In the genomic region with DNA sequence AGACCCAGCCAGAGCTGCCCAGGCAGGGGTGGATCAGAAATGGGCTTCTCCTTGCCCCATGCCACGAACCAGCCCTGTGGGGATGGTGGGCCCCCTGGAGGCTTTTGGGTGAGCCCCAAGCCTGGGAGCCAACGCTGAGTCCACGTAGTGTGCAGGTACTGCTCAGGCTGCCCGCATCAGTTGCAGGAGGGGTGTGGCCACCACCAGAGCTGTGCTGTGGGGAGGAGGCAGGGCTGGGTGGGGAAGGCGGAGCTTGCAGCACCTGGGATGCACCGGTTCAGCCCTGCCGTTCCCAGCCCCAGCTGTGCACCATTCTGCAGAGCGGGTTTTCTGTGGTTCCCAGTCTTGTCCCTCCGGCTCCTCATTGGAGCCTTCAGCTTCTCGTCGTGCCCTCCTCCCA, we compare ENCODE assay signal across 1 cellular context.
TF ChIP-seq lines count a peak whose summit lies in the region.

No MANE protein-coding gene starts in this region.

TF ChIP-seq in K562, 482 proteins besides CTCF, POLR2A, EP300 and RAD21:
- TF ChIP-seq HDGF (IDR thresholded peaks at IDR 0.05) (no peak), ZNF140 (CRISPR knock-in tag; IDR thresholded peaks at IDR 0.05) (no peak), ZNF766 (CRISPR knock-in tag; conservative IDR thresholded peaks at IDR 0.05) (no peak), TEAD1 (CRISPR knock-in tag; IDR thresholded peaks at IDR 0.05) (no peak), CAMTA2 (CRISPR knock-in tag; conservative IDR thresholded peaks at IDR 0.05) (no peak), KLF13 (tag; IDR thresholded peaks at IDR 0.05; ENCODE audit: borderline replicate concordance, low read depth) (no peak), PHF8 (IDR thresholded peaks at IDR 0.05; ENCODE audit: borderline replicate concordance, low read length) (no peak), KDM5B (IDR thresholded peaks at IDR 0.05; ENCODE audit: insufficient replicate concordance, low read depth, low read length) (no peak), PURB (CRISPR knock-in tag; IDR thresholded peaks at IDR 0.05; ENCODE audit: low read depth) (no peak), HMGN3 (IDR thresholded peaks at IDR 0.05; ENCODE audit: borderline replicate concordance, extremely low read depth, insufficient read length, low read depth, low read length) (no peak), MCM3 (IDR thresholded peaks at IDR 0.05) (no peak), POLR2G (IDR thresholded peaks at IDR 0.05; ENCODE audit: low read depth, low read length) (peak; percentile 77), ZNF586 (CRISPR knock-in tag; conservative IDR thresholded peaks at IDR 0.05) (no peak), SRSF9 (IDR thresholded peaks at IDR 0.05; ENCODE audit: borderline replicate concordance, low read depth, low read length) (no peak), FUS (optimal IDR thresholded peaks at IDR 0.05; ENCODE audit: low read depth, low read length) (no peak), SUPT5H (IDR thresholded peaks at IDR 0.05) (peak; percentile 51; the same call in 1 of the 2 replicates), SREBF2 (CRISPR knock-in tag; IDR thresholded peaks at IDR 0.05) (no peak), ZNF408 (CRISPR knock-in tag; IDR thresholded peaks at IDR 0.05; ENCODE audit: low read depth) (no peak), CBFB (CRISPR knock-in tag; IDR thresholded peaks at IDR 0.05) (no peak), GATAD2B (IDR thresholded peaks at IDR 0.05; ENCODE audit: borderline replicate concordance) (no peak), PML (IDR thresholded peaks at IDR 0.05; ENCODE audit: low read length) (0 out of 2 replicates have a peak, but pooled peaks have one; percentile 15), CBFA2T3 (IDR thresholded peaks at IDR 0.05) (no peak), JUN (IDR thresholded peaks at IDR 0.05; ENCODE audit: borderline replicate concordance, low read depth, low read length) (no peak), JUN (CRISPR knock-in tag; IDR thresholded peaks at IDR 0.05; ENCODE audit: borderline replicate concordance) (no peak), RBM22 (IDR thresholded peaks at IDR 0.05; ENCODE audit: low read depth, low read length, poor library complexity, severe bottlenecking) (peak; percentile 85)
- TF ChIP-seq, protein P1, sequence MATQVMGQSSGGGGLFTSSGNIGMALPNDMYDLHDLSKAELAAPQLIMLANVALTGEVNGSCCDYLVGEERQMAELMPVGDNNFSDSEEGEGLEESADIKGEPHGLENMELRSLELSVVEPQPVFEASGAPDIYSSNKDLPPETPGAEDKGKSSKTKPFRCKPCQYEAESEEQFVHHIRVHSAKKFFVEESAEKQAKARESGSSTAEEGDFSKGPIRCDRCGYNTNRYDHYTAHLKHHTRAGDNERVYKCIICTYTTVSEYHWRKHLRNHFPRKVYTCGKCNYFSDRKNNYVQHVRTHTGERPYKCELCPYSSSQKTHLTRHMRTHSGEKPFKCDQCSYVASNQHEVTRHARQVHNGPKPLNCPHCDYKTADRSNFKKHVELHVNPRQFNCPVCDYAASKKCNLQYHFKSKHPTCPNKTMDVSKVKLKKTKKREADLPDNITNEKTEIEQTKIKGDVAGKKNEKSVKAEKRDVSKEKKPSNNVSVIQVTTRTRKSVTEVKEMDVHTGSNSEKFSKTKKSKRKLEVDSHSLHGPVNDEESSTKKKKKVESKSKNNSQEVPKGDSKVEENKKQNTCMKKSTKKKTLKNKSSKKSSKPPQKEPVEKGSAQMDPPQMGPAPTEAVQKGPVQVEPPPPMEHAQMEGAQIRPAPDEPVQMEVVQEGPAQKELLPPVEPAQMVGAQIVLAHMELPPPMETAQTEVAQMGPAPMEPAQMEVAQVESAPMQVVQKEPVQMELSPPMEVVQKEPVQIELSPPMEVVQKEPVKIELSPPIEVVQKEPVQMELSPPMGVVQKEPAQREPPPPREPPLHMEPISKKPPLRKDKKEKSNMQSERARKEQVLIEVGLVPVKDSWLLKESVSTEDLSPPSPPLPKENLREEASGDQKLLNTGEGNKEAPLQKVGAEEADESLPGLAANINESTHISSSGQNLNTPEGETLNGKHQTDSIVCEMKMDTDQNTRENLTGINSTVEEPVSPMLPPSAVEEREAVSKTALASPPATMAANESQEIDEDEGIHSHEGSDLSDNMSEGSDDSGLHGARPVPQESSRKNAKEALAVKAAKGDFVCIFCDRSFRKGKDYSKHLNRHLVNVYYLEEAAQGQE (CRISPR knock-in tag; IDR thresholded peaks at IDR 0.05; ENCODE audit: low read depth) = no peak
- TF ChIP-seq, protein P2, sequence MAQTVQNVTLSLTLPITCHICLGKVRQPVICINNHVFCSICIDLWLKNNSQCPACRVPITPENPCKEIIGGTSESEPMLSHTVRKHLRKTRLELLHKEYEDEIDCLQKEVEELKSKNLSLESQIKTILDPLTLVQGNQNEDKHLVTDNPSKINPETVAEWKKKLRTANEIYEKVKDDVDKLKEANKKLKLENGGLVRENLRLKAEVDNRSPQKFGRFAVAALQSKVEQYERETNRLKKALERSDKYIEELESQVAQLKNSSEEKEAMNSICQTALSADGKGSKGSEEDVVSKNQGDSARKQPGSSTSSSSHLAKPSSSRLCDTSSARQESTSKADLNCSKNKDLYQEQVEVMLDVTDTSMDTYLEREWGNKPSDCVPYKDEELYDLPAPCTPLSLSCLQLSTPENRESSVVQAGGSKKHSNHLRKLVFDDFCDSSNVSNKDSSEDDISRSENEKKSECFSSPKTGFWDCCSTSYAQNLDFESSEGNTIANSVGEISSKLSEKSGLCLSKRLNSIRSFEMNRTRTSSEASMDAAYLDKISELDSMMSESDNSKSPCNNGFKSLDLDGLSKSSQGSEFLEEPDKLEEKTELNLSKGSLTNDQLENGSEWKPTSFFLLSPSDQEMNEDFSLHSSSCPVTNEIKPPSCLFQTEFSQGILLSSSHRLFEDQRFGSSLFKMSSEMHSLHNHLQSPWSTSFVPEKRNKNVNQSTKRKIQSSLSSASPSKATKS (CRISPR knock-in tag; IDR thresholded peaks at IDR 0.05) = no peak
- TF ChIP-seq, protein P3, sequence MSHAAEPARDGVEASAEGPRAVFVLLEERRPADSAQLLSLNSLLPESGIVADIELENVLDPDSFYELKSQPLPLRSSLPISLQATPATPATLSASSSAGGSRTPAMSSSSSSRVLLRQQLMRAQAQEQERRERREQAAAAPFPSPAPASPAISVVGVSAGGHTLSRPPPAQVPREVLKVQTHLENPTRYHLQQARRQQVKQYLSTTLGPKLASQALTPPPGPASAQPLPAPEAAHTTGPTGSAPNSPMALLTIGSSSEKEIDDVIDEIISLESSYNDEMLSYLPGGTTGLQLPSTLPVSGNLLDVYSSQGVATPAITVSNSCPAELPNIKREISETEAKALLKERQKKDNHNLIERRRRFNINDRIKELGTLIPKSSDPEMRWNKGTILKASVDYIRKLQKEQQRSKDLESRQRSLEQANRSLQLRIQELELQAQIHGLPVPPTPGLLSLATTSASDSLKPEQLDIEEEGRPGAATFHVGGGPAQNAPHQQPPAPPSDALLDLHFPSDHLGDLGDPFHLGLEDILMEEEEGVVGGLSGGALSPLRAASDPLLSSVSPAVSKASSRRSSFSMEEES (CRISPR knock-in tag; IDR thresholded peaks at IDR 0.05) = no peak
- TF ChIP-seq, protein P4, sequence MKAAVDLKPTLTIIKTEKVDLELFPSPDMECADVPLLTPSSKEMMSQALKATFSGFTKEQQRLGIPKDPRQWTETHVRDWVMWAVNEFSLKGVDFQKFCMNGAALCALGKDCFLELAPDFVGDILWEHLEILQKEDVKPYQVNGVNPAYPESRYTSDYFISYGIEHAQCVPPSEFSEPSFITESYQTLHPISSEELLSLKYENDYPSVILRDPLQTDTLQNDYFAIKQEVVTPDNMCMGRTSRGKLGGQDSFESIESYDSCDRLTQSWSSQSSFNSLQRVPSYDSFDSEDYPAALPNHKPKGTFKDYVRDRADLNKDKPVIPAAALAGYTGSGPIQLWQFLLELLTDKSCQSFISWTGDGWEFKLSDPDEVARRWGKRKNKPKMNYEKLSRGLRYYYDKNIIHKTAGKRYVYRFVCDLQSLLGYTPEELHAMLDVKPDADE (conservative IDR thresholded peaks at IDR 0.05; ENCODE audit: control insufficient read depth, low read depth, low read length) = no peak
- TF ChIP-seq, protein P5, sequence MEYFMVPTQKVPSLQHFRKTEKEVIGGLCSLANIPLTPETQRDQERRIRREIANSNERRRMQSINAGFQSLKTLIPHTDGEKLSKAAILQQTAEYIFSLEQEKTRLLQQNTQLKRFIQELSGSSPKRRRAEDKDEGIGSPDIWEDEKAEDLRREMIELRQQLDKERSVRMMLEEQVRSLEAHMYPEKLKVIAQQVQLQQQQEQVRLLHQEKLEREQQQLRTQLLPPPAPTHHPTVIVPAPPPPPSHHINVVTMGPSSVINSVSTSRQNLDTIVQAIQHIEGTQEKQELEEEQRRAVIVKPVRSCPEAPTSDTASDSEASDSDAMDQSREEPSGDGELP (CRISPR knock-in tag; IDR thresholded peaks at IDR 0.05; ENCODE audit: borderline replicate concordance) = no peak
